In the genomic region with DNA sequence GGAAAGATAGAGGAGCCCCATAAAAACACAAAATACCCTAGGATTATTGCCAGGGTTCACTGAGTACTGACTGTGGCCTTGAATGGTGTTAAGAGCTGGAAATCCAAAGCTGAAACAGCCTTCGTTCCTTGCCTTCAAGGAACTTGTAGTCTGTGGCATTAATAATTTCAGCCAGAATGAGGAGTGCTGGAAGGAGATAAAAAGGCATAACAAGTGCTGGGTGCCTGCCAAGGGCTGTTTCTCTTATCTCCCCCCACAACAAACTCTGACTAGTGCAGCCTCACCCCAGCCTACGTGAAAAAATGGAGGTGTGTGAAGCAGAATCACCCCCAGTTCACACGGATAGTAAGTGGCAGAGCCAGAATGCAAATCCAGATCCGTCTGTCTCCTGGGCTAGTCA, we compare ENCODE assay signal across 1 cellular context.
A peak's percentile ranks its signal among the peaks of the same experiment; 100 is the strongest.
TF ChIP-seq lines count a peak whose summit lies in the region.

No MANE protein-coding gene starts in this region.

TF ChIP-seq in K562, 482 proteins besides CTCF, POLR2A, EP300 and RAD21 (continued from another document):
- TF ChIP-seq, protein P1, sequence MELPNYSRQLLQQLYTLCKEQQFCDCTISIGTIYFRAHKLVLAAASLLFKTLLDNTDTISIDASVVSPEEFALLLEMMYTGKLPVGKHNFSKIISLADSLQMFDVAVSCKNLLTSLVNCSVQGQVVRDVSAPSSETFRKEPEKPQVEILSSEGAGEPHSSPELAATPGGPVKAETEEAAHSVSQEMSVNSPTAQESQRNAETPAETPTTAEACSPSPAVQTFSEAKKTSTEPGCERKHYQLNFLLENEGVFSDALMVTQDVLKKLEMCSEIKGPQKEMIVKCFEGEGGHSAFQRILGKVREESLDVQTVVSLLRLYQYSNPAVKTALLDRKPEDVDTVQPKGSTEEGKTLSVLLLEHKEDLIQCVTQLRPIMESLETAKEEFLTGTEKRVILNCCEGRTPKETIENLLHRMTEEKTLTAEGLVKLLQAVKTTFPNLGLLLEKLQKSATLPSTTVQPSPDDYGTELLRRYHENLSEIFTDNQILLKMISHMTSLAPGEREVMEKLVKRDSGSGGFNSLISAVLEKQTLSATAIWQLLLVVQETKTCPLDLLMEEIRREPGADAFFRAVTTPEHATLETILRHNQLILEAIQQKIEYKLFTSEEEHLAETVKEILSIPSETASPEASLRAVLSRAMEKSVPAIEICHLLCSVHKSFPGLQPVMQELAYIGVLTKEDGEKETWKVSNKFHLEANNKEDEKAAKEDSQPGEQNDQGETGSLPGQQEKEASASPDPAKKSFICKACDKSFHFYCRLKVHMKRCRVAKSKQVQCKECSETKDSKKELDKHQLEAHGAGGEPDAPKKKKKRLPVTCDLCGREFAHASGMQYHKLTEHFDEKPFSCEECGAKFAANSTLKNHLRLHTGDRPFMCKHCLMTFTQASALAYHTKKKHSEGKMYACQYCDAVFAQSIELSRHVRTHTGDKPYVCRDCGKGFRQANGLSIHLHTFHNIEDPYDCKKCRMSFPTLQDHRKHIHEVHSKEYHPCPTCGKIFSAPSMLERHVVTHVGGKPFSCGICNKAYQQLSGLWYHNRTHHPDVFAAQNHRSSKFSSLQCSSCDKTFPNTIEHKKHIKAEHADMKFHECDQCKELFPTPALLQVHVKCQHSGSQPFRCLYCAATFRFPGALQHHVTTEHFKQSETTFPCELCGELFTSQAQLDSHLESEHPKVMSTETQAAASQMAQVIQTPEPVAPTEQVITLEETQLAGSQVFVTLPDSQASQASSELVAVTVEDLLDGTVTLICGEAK (IDR thresholded peaks at IDR 0.05), result no peak
- TF ChIP-seq, protein P1 (CRISPR knock-in tag; IDR thresholded peaks at IDR 0.05), result no peak
- peak; percentile 67 for TF ChIP-seq TAL1 (IDR thresholded peaks at IDR 0.05)
- no peak for TF ChIP-seq ELF2 (CRISPR knock-in tag; IDR thresholded peaks at IDR 0.05)
- TF ChIP-seq POLR2AphosphoS5 (IDR thresholded peaks at IDR 0.05; ENCODE audit: control insufficient read depth, insufficient read depth, low read depth, low read length), result 0 out of 2 replicates have a peak, but pooled peaks have one; percentile 29
- peak; percentile 65 for TF ChIP-seq TEAD4 (IDR thresholded peaks at IDR 0.05; ENCODE audit: low read length)
- no peak for TF ChIP-seq TEAD4 (CRISPR knock-in tag; IDR thresholded peaks at IDR 0.05; ENCODE audit: borderline replicate concordance)
